8 cellular contexts compared by ENCODE assay signal in genomic region chr19:44954278-44954648, GRCh38. TPM values are rescaled to one million over a fixed set of nuclear protein-coding genes. Genes with fewer than 3 reads are reported as not detected.
DNase-seq lines count a peak whose midpoint lies in the region; ATAC-seq and TF ChIP-seq lines count a peak whose summit lies in the region.

No MANE protein-coding gene starts in this region.

- no peak for TF ChIP-seq POLR2A in vagina (IDR thresholded peaks at IDR 0.05)

- peaks cover 25% of the 10 kb centered on the region for H3K4me1 Mint-ChIP-seq in memory B cell

- H3K9me3 ChIP-seq in heart right ventricle (no peaks in the 10 kb centered on the region), vagina (no peaks in the 10 kb centered on the region)

- H3K36me3 Mint-ChIP-seq in memory B cell: no peaks in the 10 kb centered on the region

- H3K4me3 Mint-ChIP-seq in memory B cell: peak overlapping the region; percentile 93

- H3K9me3 Mint-ChIP-seq in memory B cell: no peaks in the 10 kb centered on the region

- ATAC-seq in heart right ventricle (peak in 1 of 8 donors; percentile 1), Right ventricle myocardium superior (ENCODE audit: poor library complexity) (no peak), memory B cell (ENCODE audit: low read depth) (no peak), HG03159 (IDR thresholded peaks at IDR 0.05; ENCODE audit: unreplicated experiment) (no peak), GM18502 (IDR thresholded peaks at IDR 0.05; ENCODE audit: poor library complexity, unreplicated experiment) (no peak)

- intact Hi-C loops in heart right ventricle (cut with DNase I) (loop anchor here in 3 of 10 donors (2.0 to 10.0 kb wide), 3 partner anchors 47 to 269 kb away; partner anchors contain the start of gene RELB (in 1 of the 3)), Right ventricle myocardium superior (cut with DNase I) (no loop called here), vagina (cut with DNase I) (loop anchor here (5.0 kb wide), 1 partner anchor 52 kb away; no protein-coding TSS in a partner anchor)

- WGBS in heart right ventricle, 2 donors: 25 to 27% methylated on average over 13 of the region's 13 CpGs

- no peaks in the 10 kb centered on the region for H3K27me3 Mint-ChIP-seq in memory B cell

- H3K36me3 ChIP-seq in heart right ventricle: peaks cover 0 to 20% (median 0%) of the 10 kb centered on the region in 9 donors
- H3K36me3 ChIP-seq in vagina: no peaks in the 10 kb centered on the region

- H3K27me3 ChIP-seq in heart right ventricle: no peaks in the 10 kb centered on the region
- H3K27me3 ChIP-seq in vagina: no peaks in the 10 kb centered on the region

- DNase-seq in heart right ventricle (no peak), Right ventricle myocardium superior (no peak), astrocyte of the cerebellum (ENCODE audit: low read depth) (no peak), memory B cell (ENCODE audit: low spot score in 2 of 2) (no peak), vagina (ENCODE audit: extremely low spot score in 2 of 2) (no peak), HuH-7.5 (ENCODE audit: low spot score) (no peak)

- H3K27ac ChIP-seq in heart right ventricle (peak overlapping the region; percentile 84 to 97 (median 91)), vagina (peak overlapping the region; percentile 83)

- peaks cover 21 to 67% (median 45%) of the 10 kb centered on the region in 9 donors for H3K4me1 ChIP-seq in heart right ventricle
- peaks cover 58% of the 10 kb centered on the region for H3K4me1 ChIP-seq in vagina

- in situ Hi-C loops in astrocyte of the cerebellum (cut with HindIII; ENCODE audit: low sequenced_read_pairs): loop anchor here (5.0 to 10.0 kb wide), 2 partner anchors 42 to 219 kb away; partner anchors contain the start of gene APOC1

- no peak for TF ChIP-seq CTCF in heart right ventricle (IDR thresholded peaks at IDR 0.05)
- TF ChIP-seq CTCF in astrocyte of the cerebellum (IDR thresholded peaks at IDR 0.05; ENCODE audit: low read depth, low read length, missing control alignments): no peak
- TF ChIP-seq CTCF in vagina (IDR thresholded peaks at IDR 0.05): no peak

- H3K4me3 ChIP-seq in heart right ventricle (peak overlapping the region; percentile 29 to 100 (median 96)), astrocyte of the cerebellum (ENCODE audit: low read depth, low read length) (peak overlapping the region; percentile 94), vagina (peak overlapping the region; percentile 92 to 93)

- H3K27ac Mint-ChIP-seq in memory B cell: peak overlapping the region; percentile 94

RNA-seq across cellular contexts. Expression of gene CLPTM1, which starts 0.9 kb away (rescaled TPM):
- 100 to 1,000 TPM in 4 of 10 donors, 10 to 100 TPM in 6; 81.1 to 130 (median 95.7) TPM for total RNA-seq in heart right ventricle
- 100 to 1,000 TPM in 1 of 2 donors, 10 to 100 TPM in 1; 72.1 to 123 TPM for polyA plus RNA-seq in heart right ventricle
- 89.7 TPM for total RNA-seq in Right ventricle myocardium superior
- 130 TPM for total RNA-seq in vagina

RNA-seq across cellular contexts. Expression of gene APOC2, which starts 8.4 kb away (rescaled TPM):
- total RNA-seq in heart right ventricle (under 1 TPM in 2 of 10 donors, not detected in 8; 0.65 to 0.79 TPM), Right ventricle myocardium superior (not detected), vagina (not detected)
- polyA plus RNA-seq in heart right ventricle: under 1 TPM; 0.36 to 0.66 TPM

RNA-seq across cellular contexts. Expression of gene APOC4, which starts 12.2 kb away (rescaled TPM):
- total RNA-seq in heart right ventricle (not detected), Right ventricle myocardium superior (not detected), vagina (not detected)
- polyA plus RNA-seq in heart right ventricle: not detected

RNA-seq across cellular contexts. Expression of gene APOC1, which starts 39.9 kb away (rescaled TPM):
- total RNA-seq in heart right ventricle (10 to 100 TPM in 1 of 10 donors, 1 to 10 TPM in 4, not detected in 5; 1.4 to 13.5 (median 1.6) TPM), Right ventricle myocardium superior (1.00 TPM), vagina (14.5 TPM)
- 1 to 10 TPM; 3.6 to 5.3 TPM for polyA plus RNA-seq in heart right ventricle

RNA-seq across cellular contexts. Expression of gene RELB, which starts 47.0 kb away (rescaled TPM):
- total RNA-seq in heart right ventricle (10 to 100 TPM in 1 of 10 donors, 1 to 10 TPM in 9; 1.3 to 19.3 (median 5.5) TPM), Right ventricle myocardium superior (2.9 TPM), vagina (2.9 TPM)
- polyA plus RNA-seq in heart right ventricle: 10 to 100 TPM in 1 of 2 donors, 1 to 10 TPM in 1; 1.4 to 13.0 TPM
